Comparison of ENCODE assay signal across 15 cellular contexts in the genomic region with DNA sequence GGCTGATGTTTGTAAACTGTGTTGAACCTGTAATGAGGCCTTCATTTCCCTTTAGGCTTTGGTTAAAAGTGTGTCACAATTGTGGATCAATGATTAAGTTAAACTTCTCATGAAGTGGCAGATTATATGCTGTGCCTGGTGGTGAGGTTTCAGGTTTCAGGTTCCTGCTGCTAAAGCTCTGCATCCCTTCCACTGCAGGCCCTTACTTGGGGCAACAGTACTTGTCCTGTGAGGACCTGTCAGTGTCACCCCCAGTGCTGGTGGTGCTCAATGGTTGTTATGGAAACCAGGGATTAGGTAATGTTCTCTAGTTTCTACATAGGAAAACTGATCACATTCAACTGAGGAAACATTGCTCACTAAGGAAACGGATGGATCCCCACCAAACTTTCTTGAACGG. TPM values are rescaled to one million over a fixed set of nuclear protein-coding genes. Genes with fewer than 3 reads are reported as not detected.
DNase-seq lines count a peak whose midpoint lies in the region; ATAC-seq, FAIRE-seq and TF ChIP-seq lines count a peak whose summit lies in the region.
"Had no signal": no experiment of that assay in that cellular context is flagged by ENCODE, and none has a peak within 500 bp of the region (broad histone marks: within the 10 kb centered on the region; RNA-seq: fewer than 3 reads in every experiment).

No MANE protein-coding gene starts in this region.

- H3K27me3 ChIP-seq in K562 (ENCODE audit: control insufficient read depth in 2 of 2, insufficient read depth in 2 of 2, low read length in 2 of 2), result peaks cover 24 to 31% of the 10 kb centered on the region in 2 experiments
- H3K27me3 ChIP-seq in heart left ventricle, result peaks cover 0 to 86% (median 29%) of the 10 kb centered on the region in 9 donors

- CTCF ChIA-PET in K562 (lab: Yijun Ruan, JAX; ENCODE audit: low intra/inter-chr PET ratio), result no interaction called here

- in situ Hi-C loops in K562 (cut with MboI), result no loop called here

- H3K4me1 ChIP-seq in K562 (replicated peaks in 1 of 2; ENCODE audit: control insufficient read depth in 2 of 2, insufficient read depth in 2 of 2, low read length in 2 of 2) (no peaks in the 10 kb centered on the region), heart left ventricle (no peaks in the 10 kb centered on the region)
- H3K4me1 ChIP-seq: BLaER1 treated with 17β-estradiol and CSF1 and Interleukin-3, amounts not matched to agents 10 nM and 100 nM; HAP-1 had no signal

- no peak for TF ChIP-seq POLR2A in K562 (conservative IDR thresholded peaks at IDR 0.05)
- TF ChIP-seq POLR2A in heart left ventricle (IDR thresholded peaks at IDR 0.05), result no peak

- no peak overlapping the region for H3K4me2 ChIP-seq in K562 (ENCODE audit: insufficient read depth, low read length)
- H3K4me2 ChIP-seq: BLaER1 treated with 17β-estradiol and CSF1 and Interleukin-3, amounts not matched to agents 10 nM and 100 nM had no signal

- 7% methylated on average over 2 of the region's 2 CpGs for WGBS in K562 (ENCODE audit: insufficient coverage, low coverage, missing lambda C conversion rate)
- 61 to 79% (median 74%) methylated on average over 2 of the region's 2 CpGs for WGBS in heart left ventricle, 4 donors

- no peaks in the 10 kb centered on the region for H3K9me3 ChIP-seq in K562 (replicated peaks; ENCODE audit: control insufficient read depth, insufficient read depth, low read depth, low read length)
- peaks cover 0 to 10% (median 2%) of the 10 kb centered on the region in 12 donors for H3K9me3 ChIP-seq in heart left ventricle

- no peak for TF ChIP-seq CTCF in K562 (IDR thresholded peaks at IDR 0.05 in 2 of 3, conservative IDR thresholded peaks at IDR 0.05 in 1 of 3; ENCODE audit: insufficient read depth in 2 of 3, low read depth in 1 of 3, low read length in 3 of 3)
- no peak for TF ChIP-seq CTCF in heart left ventricle (IDR thresholded peaks at IDR 0.05)

- no peaks in the 10 kb centered on the region for H3K4me1 Mint-ChIP-seq in activated naive CD8-positive, alpha-beta T cell treated with anti-CD3 and anti-CD28 coated beads for 36 hours
- H3K4me1 Mint-ChIP-seq: B cell had no signal

- H3K9me3 Mint-ChIP-seq in activated naive CD8-positive, alpha-beta T cell treated with anti-CD3 and anti-CD28 coated beads for 36 hours, result no peaks in the 10 kb centered on the region
- H3K9me3 Mint-ChIP-seq: CD8-positive, alpha-beta T cell had no signal

- no peaks in the 10 kb centered on the region for H4K20me1 ChIP-seq in K562 (replicated peaks; ENCODE audit: control insufficient read depth, insufficient read depth, low read length)

- no peak for FAIRE-seq in K562 (lab: Jason Lieb, UNC)

- H3K9me1 ChIP-seq in K562 (ENCODE audit: control insufficient read depth, insufficient read depth, low read length), result no peaks in the 10 kb centered on the region

- H2AFZ ChIP-seq in K562 (ENCODE audit: low read depth, low read length), result no peak overlapping the region

- TF ChIP-seq RAD21 in K562 (CRISPR knock-in tag; conservative IDR thresholded peaks at IDR 0.05 in 1 of 2, IDR thresholded peaks at IDR 0.05 in 1 of 2), result no peak

- H3K36me3 ChIP-seq in K562 (ENCODE audit: control insufficient read depth, insufficient read depth, low read length), result no peaks in the 10 kb centered on the region
- no peaks in the 10 kb centered on the region for H3K36me3 ChIP-seq in heart left ventricle
- H3K36me3 ChIP-seq: BLaER1 treated with 17β-estradiol and CSF1 and Interleukin-3, amounts not matched to agents 10 nM and 100 nM; HAP-1 had no signal

- no peak overlapping the region for H3K4me3 Mint-ChIP-seq in activated naive CD8-positive, alpha-beta T cell treated with anti-CD3 and anti-CD28 coated beads for 36 hours
- H3K4me3 Mint-ChIP-seq: B cell; CD8-positive, alpha-beta T cell had no signal

- H3K36me3 Mint-ChIP-seq in activated naive CD8-positive, alpha-beta T cell treated with anti-CD3 and anti-CD28 coated beads for 36 hours, result no peaks in the 10 kb centered on the region
- H3K36me3 Mint-ChIP-seq: CD8-positive, alpha-beta T cell had no signal

- DNase-seq in NCI-H82 (lab: John Stamatoyannopoulos, UW) (peak; percentile 13), NCI-H82 treated with DMSO at 0.1 percent for 48 hours (lab: John Stamatoyannopoulos, UW; ENCODE audit: unreplicated experiment) (no peak), NCI-H524 (lab: John Stamatoyannopoulos, UW) (peak; percentile 23 to 79), K562 (ENCODE audit: extremely low read depth in 1 of 4, low spot score in 3 of 4) (no peak), heart left ventricle (no peak)
- DNase-seq in activated naive CD8-positive, alpha-beta T cell treated with anti-CD3 and anti-CD28 coated beads for 36 hours, result no peak
- DNase-seq: Calu3; CD8-positive, alpha-beta T cell; DMS79 treated with DMSO at 0.1 percent for 48 hours; GF-D8 had no signal

- TF ChIP-seq EP300 in K562 (IDR thresholded peaks at IDR 0.05; ENCODE audit: low read length), result no peak

- no peak overlapping the region for H3K27ac Mint-ChIP-seq in activated naive CD8-positive, alpha-beta T cell treated with anti-CD3 and anti-CD28 coated beads for 36 hours
- H3K27ac Mint-ChIP-seq: B cell; CD8-positive, alpha-beta T cell had no signal

- H3K79me2 ChIP-seq in K562 (ENCODE audit: control insufficient read depth, insufficient read depth, low read length), result no peaks in the 10 kb centered on the region

- ATAC-seq in K562, result no peak
- ATAC-seq in heart left ventricle, result no peak
- no peak for ATAC-seq in esophagus mucosa
- ATAC-seq: CD8-positive, alpha-beta T cell had no signal

- no peak overlapping the region for H3K9ac ChIP-seq in K562 (ENCODE audit: insufficient read depth in 1 of 2, low read depth in 2 of 2, low read length in 2 of 2)
- H3K9ac ChIP-seq: BLaER1 treated with 17β-estradiol and CSF1 and Interleukin-3, amounts not matched to agents 10 nM and 100 nM had no signal

- BruUV-seq in K562 (replicated peaks; lab: Mats Ljungman, UMichigan), result no TSS peak

- H3K27me3 Mint-ChIP-seq in activated naive CD8-positive, alpha-beta T cell treated with anti-CD3 and anti-CD28 coated beads for 36 hours, result peaks cover 66% of the 10 kb centered on the region

- H3K27ac ChIP-seq in K562 (ENCODE audit: extremely low read depth, low read depth, low read length) (no peak overlapping the region), heart left ventricle (no peak overlapping the region)
- H3K27ac ChIP-seq: BLaER1 treated with 17β-estradiol and CSF1 and Interleukin-3, amounts not matched to agents 10 nM and 100 nM; HL-60 had no signal

- intact Hi-C loops in K562 (cut with micrococcal nuclease), result no loop called here
- intact Hi-C loops in heart left ventricle (cut with DNase I), result no loop called here

- POLR2A ChIA-PET in K562 (lab: Yijun Ruan, JAX), result interaction anchor here (0.9 kb wide), 1 partner anchor 80 kb away, joined by 3 read pairs; no protein-coding TSS in a partner anchor

- H3K4me3 ChIP-seq in K562 (no peak overlapping the region), heart left ventricle (no peak overlapping the region)
- H3K4me3 ChIP-seq: BLaER1 treated with 17β-estradiol and CSF1 and Interleukin-3, amounts not matched to agents 10 nM and 100 nM; HAP-1 had no signal

TF ChIP-seq in K562, 482 proteins besides CTCF, POLR2A, EP300 and RAD21 (continues in another document):
- TF ChIP-seq ZNF668 (CRISPR knock-in tag; IDR thresholded peaks at IDR 0.05), result no peak

RNA-seq across cellular contexts. Expression of gene RPP21, which starts 18.5 kb away (rescaled TPM):
- 22.4 and 33.0 TPM in 2 replicates for total RNA-seq in K562 (2011; cell fraction: chromatin; rRNA removed; ENCODE audit: low replicate concordance)
- 49.1 and 56.7 TPM in 2 replicates for total RNA-seq in K562 (2011; cell fraction: nucleolus; rRNA removed)
- 33.2 and 46.3 TPM in 2 replicates for total RNA-seq in K562 (2011; cell fraction: nucleoplasm; rRNA removed)
- total RNA-seq in K562 (2014; rRNA removed) (231 and 363 TPM in 2 replicates), K562 (2014; rRNA removed; fragmentation: Illumina TruSeq; extraction: Trizol) (50.5 and 62.1 TPM in 2 replicates), K562 (2015; rRNA removed; fragmentation: Illumina TruSeq; extraction: Trizol) (164 and 166 TPM in 2 replicates), K562 (2021) (159 and 178 TPM in 2 replicates), heart left ventricle (10 to 100 TPM; 17.3 to 64.4 (median 24.7) TPM), esophagus mucosa (46.0 TPM)
- polyA plus RNA-seq in K562 (2011; rRNA removed) (88.9 and 90.3 TPM in 2 replicates), K562 (2014; fragmentation: Illumina TruSeq; extraction: Trizol) (83.9 and 235 TPM in 2 replicates), K562 (2014; fragmentation: Nextera tagmentation; extraction: Ambion mirVana) (100 to 1,000 TPM; 201 to 246 TPM), K562 (2014; rRNA removed) (362 and 376 TPM in 2 replicates), heart left ventricle (10 to 100 TPM; 84.1 to 88.9 TPM)
- polyA plus RNA-seq in K562 (2011; cell fraction: cytosol; rRNA removed), result 198 and 661 TPM in 2 replicates
- polyA plus RNA-seq in K562 (2011; cell fraction: nucleus; rRNA removed), result 152 and 277 TPM in 2 replicates
- polyA plus RNA-seq in K562 (2012), result 234 and 238 TPM in 2 replicates
- polyA minus RNA-seq in K562 (2011; rRNA and poly(A)+ RNA removed), result 9.7 and 16.9 TPM in 2 replicates
- polyA minus RNA-seq in K562 (2011; cell fraction: cytosol; rRNA and poly(A)+ RNA removed), result 29.1 and 38.4 TPM in 2 replicates
- polyA minus RNA-seq in K562 (2011; cell fraction: nucleus; rRNA and poly(A)+ RNA removed), result 24.5 and 25.5 TPM in 2 replicates
- 10 to 100 TPM; 42.2 to 46.5 TPM for total RNA-seq in activated naive CD8-positive, alpha-beta T cell treated with anti-CD3 and anti-CD28 coated beads for 36 hours

RNA-seq across cellular contexts. Expression of gene TRIM39, which starts 36.7 kb away (rescaled TPM):
- total RNA-seq in K562 (2011; cell fraction: chromatin; rRNA removed; ENCODE audit: low replicate concordance), result 32.1 and 33.3 TPM in 2 replicates
- total RNA-seq in K562 (2011; cell fraction: nucleolus; rRNA removed), result 19.3 and 21.2 TPM in 2 replicates
- total RNA-seq in K562 (2011; cell fraction: nucleoplasm; rRNA removed), result 21.7 and 22.1 TPM in 2 replicates
- total RNA-seq in K562 (2014; rRNA removed) (12.5 and 14.8 TPM in 2 replicates), K562 (2014; rRNA removed; fragmentation: Illumina TruSeq; extraction: Trizol) (12.8 and 13.7 TPM in 2 replicates), K562 (2015; rRNA removed; fragmentation: Illumina TruSeq; extraction: Trizol) (10.2 TPM in 2 replicates), K562 (2021) (15.3 and 17.4 TPM in 2 replicates), heart left ventricle (10 to 100 TPM in 2 of 9 donors, 1 to 10 TPM in 7; 6.4 to 12.1 (median 8.4) TPM), esophagus mucosa (9.6 TPM)
- polyA plus RNA-seq in K562 (2011; rRNA removed) (11.6 and 17.1 TPM in 2 replicates), K562 (2014; fragmentation: Illumina TruSeq; extraction: Trizol) (17.6 and 17.7 TPM in 2 replicates), K562 (2014; fragmentation: Nextera tagmentation; extraction: Ambion mirVana) (1 to 10 TPM; 5.6 to 5.8 TPM), K562 (2014; rRNA removed) (17.2 and 18.4 TPM in 2 replicates), heart left ventricle (1 to 10 TPM; 5.1 to 9.6 TPM)
- polyA plus RNA-seq in K562 (2011; cell fraction: cytosol; rRNA removed), result 9.0 and 10.0 TPM in 2 replicates
- polyA plus RNA-seq in K562 (2011; cell fraction: nucleus; rRNA removed), result 35.2 and 49.0 TPM in 2 replicates
- 10.5 and 11.9 TPM in 2 replicates for polyA plus RNA-seq in K562 (2012)
- 9.4 and 12.4 TPM in 2 replicates for polyA minus RNA-seq in K562 (2011; rRNA and poly(A)+ RNA removed)
- 7.5 and 12.2 TPM in 2 replicates for polyA minus RNA-seq in K562 (2011; cell fraction: cytosol; rRNA and poly(A)+ RNA removed)
- 16.7 and 20.2 TPM in 2 replicates for polyA minus RNA-seq in K562 (2011; cell fraction: nucleus; rRNA and poly(A)+ RNA removed)
- 10 to 100 TPM; 26.2 to 29.2 TPM for total RNA-seq in activated naive CD8-positive, alpha-beta T cell treated with anti-CD3 and anti-CD28 coated beads for 36 hours

Comparison
In these comparisons a context has a peak if more than half of its experiments do, and no peak if none do; other contexts are left out.
1. DNase-seq: peak in NCI-H82 (single experiment) and NCI-H524 (2 of 2); none in NCI-H82 treated with DMSO at 0.1 percent for 48 hours (single experiment), K562 (0 of 4), activated naive CD8-positive, alpha-beta T cell treated with anti-CD3 and anti-CD28 coated beads for 36 hours (single experiment) and heart left ventricle (0 of 5).